18 cellular contexts compared by ENCODE assay signal in the genomic region with DNA sequence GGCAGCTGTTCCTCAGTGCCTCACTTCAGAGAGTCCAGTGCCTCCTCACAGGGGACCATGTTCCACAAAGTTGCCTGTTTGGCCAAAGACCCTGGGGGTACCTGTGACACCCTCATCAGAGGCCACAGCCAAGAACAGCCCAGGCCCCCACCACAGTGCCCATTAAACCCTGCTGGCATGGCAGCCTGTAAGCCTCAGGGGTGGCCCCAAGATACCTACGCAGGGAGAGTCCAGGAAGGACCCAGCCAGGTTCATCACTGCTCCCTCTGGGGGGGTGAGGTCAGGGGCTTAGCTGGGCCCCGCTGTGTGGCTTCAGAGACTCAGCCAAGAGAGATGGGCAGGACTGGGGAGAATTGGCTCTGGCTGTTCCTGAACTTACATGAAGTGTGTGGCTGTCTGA. TPM values are rescaled to one million over a fixed set of nuclear protein-coding genes. Genes with fewer than 3 reads are reported as not detected.
DNase-seq lines count a peak whose midpoint lies in the region; ATAC-seq and TF ChIP-seq lines count a peak whose summit lies in the region.
"Had no signal": no experiment of that assay in that cellular context is flagged by ENCODE, and none has a peak within 500 bp of the region (broad histone marks: within the 10 kb centered on the region; RNA-seq: fewer than 3 reads in every experiment).

No MANE protein-coding gene starts in this region.

- H3K36me3 Mint-ChIP-seq in CD14-positive monocyte: no peaks in the 10 kb centered on the region
- H3K36me3 Mint-ChIP-seq in stimulated activated memory B cell treated with anti-CD40 and anti-IgM and Interleukin-4, amounts not matched to agents 10 μg/mL and 1 μg/mL and 100 μg/mL, for 72 hours: peaks cover 6% of the 10 kb centered on the region

- H3K36me3 ChIP-seq in H7 (replicated peaks; ENCODE audit: control insufficient read depth, insufficient read depth, low read length): no peaks in the 10 kb centered on the region

- peaks cover 0 to 9% (median 4%) of the 10 kb centered on the region in 3 donors for H3K27me3 Mint-ChIP-seq in CD14-positive monocyte (ENCODE audit: low read depth in 3 of 3)
- peaks cover 59% of the 10 kb centered on the region for H3K27me3 Mint-ChIP-seq in stimulated activated memory B cell treated with anti-CD40 and anti-IgM and Interleukin-4, amounts not matched to agents 10 μg/mL and 1 μg/mL and 100 μg/mL, for 72 hours

- H3K4me3 ChIP-seq in H7 (ENCODE audit: insufficient read depth, low read depth, low read length): no peak overlapping the region

- no peaks in the 10 kb centered on the region for H3K4me1 Mint-ChIP-seq in CD14-positive monocyte
- H3K4me1 Mint-ChIP-seq in stimulated activated memory B cell treated with anti-CD40 and anti-IgM and Interleukin-4, amounts not matched to agents 10 μg/mL and 1 μg/mL and 100 μg/mL, for 72 hours: no peaks in the 10 kb centered on the region

- TF ChIP-seq CTCF in CD14-positive monocyte (IDR thresholded peaks at IDR 0.05): no peak

- DNase-seq in CD14-positive monocyte (ENCODE audit: low spot score) (peak; percentile 24), H7 (peak; percentile 19), mesenteric fat pad (ENCODE audit: low spot score) (peak; percentile 80), NCI-H2196 (lab: John Stamatoyannopoulos, UW; ENCODE audit: unreplicated experiment) (no peak)
- DNase-seq in activated CD4-positive, alpha-beta T cell treated with anti-CD3 and anti-CD28 coated beads, Interleukin-2, amount 50 U/mL, for 1 hour: no peak
- DNase-seq: AML-193, DMS79 treated with DMSO at 0.1 percent for 48 hours, HCEC 1CT, IMR-90, NCI-H1417, NCI-H187, NCI-H226, NCI-H524, PC-3, SIG-M5 had no signal

- H3K27ac Mint-ChIP-seq in CD14-positive monocyte: no peak overlapping the region
- no peak overlapping the region for H3K27ac Mint-ChIP-seq in stimulated activated memory B cell treated with anti-CD40 and anti-IgM and Interleukin-4, amounts not matched to agents 10 μg/mL and 1 μg/mL and 100 μg/mL, for 72 hours

- peak; percentile 24 for ATAC-seq in stimulated activated memory B cell treated with anti-CD40 and anti-IgM and Interleukin-4, amounts not matched to agents 10 μg/mL and 1 μg/mL and 100 μg/mL, for 72 hours
- no peak for ATAC-seq in GM19463 (IDR thresholded peaks at IDR 0.05; ENCODE audit: unreplicated experiment)
- ATAC-seq: PC-3 had no signal

- peaks cover 0 to 5% (median 2%) of the 10 kb centered on the region in 7 donors for H3K9me3 Mint-ChIP-seq in CD14-positive monocyte
- H3K9me3 Mint-ChIP-seq in stimulated activated memory B cell treated with anti-CD40 and anti-IgM and Interleukin-4, amounts not matched to agents 10 μg/mL and 1 μg/mL and 100 μg/mL, for 72 hours: peaks cover 9% of the 10 kb centered on the region

- no peaks in the 10 kb centered on the region; the same call in 1 of the 2 replicates for H3K27me3 ChIP-seq in H7 (ENCODE audit: control insufficient read depth, insufficient read depth, low read length)

- no peak overlapping the region for H3K4me3 Mint-ChIP-seq in CD14-positive monocyte
- no peak overlapping the region for H3K4me3 Mint-ChIP-seq in stimulated activated memory B cell treated with anti-CD40 and anti-IgM and Interleukin-4, amounts not matched to agents 10 μg/mL and 1 μg/mL and 100 μg/mL, for 72 hours

- intact Hi-C loops in CD14-positive monocyte (cut with micrococcal nuclease): no loop called here

RNA-seq across cellular contexts. Expression of gene PRDM16, which starts 19.1 kb away (rescaled TPM):
- polyA plus RNA-seq in CD14-positive monocyte: not detected
- total RNA-seq in H7 (2014; rRNA removed; shearing (Covaris generic)): 0.69 and 1.1 TPM in 2 replicates
- 3.9 TPM for total RNA-seq in mesenteric fat pad
- total RNA-seq: IMR-90, M059J had no signal

RNA-seq across cellular contexts. Expression of gene ACTRT2, which starts 28.6 kb away (rescaled TPM):
- not detected for polyA plus RNA-seq in CD14-positive monocyte
- 0.21 TPM in 1 of 2 replicates, not detected in the other for total RNA-seq in H7 (2014; rRNA removed; shearing (Covaris generic))
- total RNA-seq in mesenteric fat pad: not detected
- total RNA-seq: IMR-90, M059J, PC-3 had no signal
- polyA plus RNA-seq: IMR-90 had no signal

Comparison
In these comparisons a context has a peak if more than half of its experiments do, and no peak if none do; other contexts are left out.
1. DNase-seq: peak in CD14-positive monocyte (single experiment), H7 (single experiment) and mesenteric fat pad (single experiment); none in activated CD4-positive, alpha-beta T cell treated with anti-CD3 and anti-CD28 coated beads, Interleukin-2, amount 50 U/mL, for 1 hour (single experiment) and NCI-H2196 (single experiment).